1 cellular context compared by ENCODE assay signal in the genomic region with DNA sequence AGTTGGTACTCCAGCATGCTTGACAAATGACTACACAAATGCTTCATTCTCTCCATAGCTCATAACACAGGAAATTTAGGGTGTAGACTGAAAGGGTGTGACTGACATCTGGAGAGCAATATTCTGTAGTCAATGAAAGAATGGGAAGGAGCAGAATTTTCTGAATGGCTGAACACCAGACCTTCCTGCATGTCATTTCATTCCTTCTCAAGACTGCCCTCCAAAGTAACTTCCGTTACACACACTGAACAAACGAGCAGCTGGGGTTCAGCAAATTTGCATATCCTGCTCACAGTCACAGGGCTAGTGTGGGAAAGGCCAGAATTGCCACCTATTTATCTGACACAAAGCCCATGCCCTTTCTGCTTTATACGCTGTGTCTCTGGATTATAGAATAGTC.
TF ChIP-seq lines count a peak whose summit lies in the region.

No MANE protein-coding gene starts in this region.

TF ChIP-seq in GM12878, 131 proteins besides CTCF, POLR2A, EP300 and RAD21 (continued from another document and continues in another):
- peak; percentile 86 for TF ChIP-seq PKNOX1 (IDR thresholded peaks at IDR 0.05)
- TF ChIP-seq RUNX3 (IDR thresholded peaks at IDR 0.05; ENCODE audit: low read length) = peak; percentile 49
- TF ChIP-seq E2F8 (IDR thresholded peaks at IDR 0.05; ENCODE audit: low read depth, partially characterized antibody) = no peak
- TF ChIP-seq SPI1 (IDR thresholded peaks at IDR 0.05; ENCODE audit: borderline replicate concordance, insufficient read depth, low read depth, low read length) = no peak
- TF ChIP-seq IKZF2 (IDR thresholded peaks at IDR 0.05) = peak; percentile 69 to 71
- TF ChIP-seq, protein P1, sequence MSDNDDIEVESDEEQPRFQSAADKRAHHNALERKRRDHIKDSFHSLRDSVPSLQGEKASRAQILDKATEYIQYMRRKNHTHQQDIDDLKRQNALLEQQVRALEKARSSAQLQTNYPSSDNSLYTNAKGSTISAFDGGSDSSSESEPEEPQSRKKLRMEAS (IDR thresholded peaks at IDR 0.05; ENCODE audit: low read depth, low read length) = no peak
- TF ChIP-seq, protein P2, sequence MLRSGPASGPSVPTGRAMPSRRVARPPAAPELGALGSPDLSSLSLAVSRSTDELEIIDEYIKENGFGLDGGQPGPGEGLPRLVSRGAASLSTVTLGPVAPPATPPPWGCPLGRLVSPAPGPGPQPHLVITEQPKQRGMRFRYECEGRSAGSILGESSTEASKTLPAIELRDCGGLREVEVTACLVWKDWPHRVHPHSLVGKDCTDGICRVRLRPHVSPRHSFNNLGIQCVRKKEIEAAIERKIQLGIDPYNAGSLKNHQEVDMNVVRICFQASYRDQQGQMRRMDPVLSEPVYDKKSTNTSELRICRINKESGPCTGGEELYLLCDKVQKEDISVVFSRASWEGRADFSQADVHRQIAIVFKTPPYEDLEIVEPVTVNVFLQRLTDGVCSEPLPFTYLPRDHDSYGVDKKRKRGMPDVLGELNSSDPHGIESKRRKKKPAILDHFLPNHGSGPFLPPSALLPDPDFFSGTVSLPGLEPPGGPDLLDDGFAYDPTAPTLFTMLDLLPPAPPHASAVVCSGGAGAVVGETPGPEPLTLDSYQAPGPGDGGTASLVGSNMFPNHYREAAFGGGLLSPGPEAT (IDR thresholded peaks at IDR 0.05; ENCODE audit: low read depth) = peak; percentile 38; the same call in 1 of the 2 replicates
- TF ChIP-seq ZZZ3 (IDR thresholded peaks at IDR 0.05; ENCODE audit: control insufficient read depth, insufficient read length, low read depth) = no peak
- TF ChIP-seq YY1 (IDR thresholded peaks at IDR 0.05; ENCODE audit: low read depth, low read length) = peak; percentile 36; the same call in 1 of the 2 replicates
- no peak for TF ChIP-seq HCFC1 (IDR thresholded peaks at IDR 0.05; ENCODE audit: low read length)
- TF ChIP-seq NFXL1 (IDR thresholded peaks at IDR 0.05; ENCODE audit: borderline replicate concordance) = no peak
- TF ChIP-seq PAX5 (IDR thresholded peaks at IDR 0.05; ENCODE audit: borderline replicate concordance, low read depth, low read length) = peak; percentile 90; the same call in 1 of the 2 replicates
- no peak for TF ChIP-seq KLF5 (IDR thresholded peaks at IDR 0.05; ENCODE audit: partially characterized antibody)
- TF ChIP-seq USF2 (IDR thresholded peaks at IDR 0.05; ENCODE audit: borderline replicate concordance, low read depth, low read length) = no peak
- no peak for TF ChIP-seq ZBED1 (IDR thresholded peaks at IDR 0.05; ENCODE audit: borderline replicate concordance)
- TF ChIP-seq LARP7 (IDR thresholded peaks at IDR 0.05) = no peak
- TF ChIP-seq ATF2 (IDR thresholded peaks at IDR 0.05; ENCODE audit: low read length) = peak; percentile 62
- no peak for TF ChIP-seq ASH2L (IDR thresholded peaks at IDR 0.05; ENCODE audit: borderline replicate concordance, low read depth)
- no peak for TF ChIP-seq IRF3 (IDR thresholded peaks at IDR 0.05)
- TF ChIP-seq ZNF207 (IDR thresholded peaks at IDR 0.05; ENCODE audit: borderline replicate concordance) = no peak
- TF ChIP-seq E4F1 (IDR thresholded peaks at IDR 0.05; ENCODE audit: borderline replicate concordance, partially characterized antibody) = no peak
- no peak for TF ChIP-seq EGR1 (IDR thresholded peaks at IDR 0.05; ENCODE audit: borderline replicate concordance in 1 of 2, low read depth in 2 of 2, low read length in 2 of 2)
- TF ChIP-seq ZBTB40 (IDR thresholded peaks at IDR 0.05; ENCODE audit: borderline replicate concordance) = no peak; the same call in 1 of the 2 replicates
- TF ChIP-seq NRF1 (conservative IDR thresholded peaks at IDR 0.05; ENCODE audit: low read depth, low read length) = no peak
- no peak for TF ChIP-seq STAT1 (conservative IDR thresholded peaks at IDR 0.05)
- no peak for TF ChIP-seq NR2C2 (IDR thresholded peaks at IDR 0.05; ENCODE audit: borderline replicate concordance, control insufficient read depth, insufficient read length, low read depth)
- no peak for TF ChIP-seq EZH2 (IDR thresholded peaks at IDR 0.05; ENCODE audit: borderline replicate concordance, control insufficient read depth, low read depth, low read length)
- no peak for TF ChIP-seq WRNIP1 (IDR thresholded peaks at IDR 0.05; ENCODE audit: borderline replicate concordance, low read depth, low read length)
- TF ChIP-seq FOXK2 (IDR thresholded peaks at IDR 0.05) = no peak
- no peak for TF ChIP-seq MEF2A (IDR thresholded peaks at IDR 0.05; ENCODE audit: insufficient read depth, low read depth, low read length)
- TF ChIP-seq MLLT1 (IDR thresholded peaks at IDR 0.05) = no peak
- TF ChIP-seq NKRF (conservative IDR thresholded peaks at IDR 0.05) = no peak
- peak; percentile 37 for TF ChIP-seq ATF7 (IDR thresholded peaks at IDR 0.05; ENCODE audit: low read depth)
